In the genomic region with DNA sequence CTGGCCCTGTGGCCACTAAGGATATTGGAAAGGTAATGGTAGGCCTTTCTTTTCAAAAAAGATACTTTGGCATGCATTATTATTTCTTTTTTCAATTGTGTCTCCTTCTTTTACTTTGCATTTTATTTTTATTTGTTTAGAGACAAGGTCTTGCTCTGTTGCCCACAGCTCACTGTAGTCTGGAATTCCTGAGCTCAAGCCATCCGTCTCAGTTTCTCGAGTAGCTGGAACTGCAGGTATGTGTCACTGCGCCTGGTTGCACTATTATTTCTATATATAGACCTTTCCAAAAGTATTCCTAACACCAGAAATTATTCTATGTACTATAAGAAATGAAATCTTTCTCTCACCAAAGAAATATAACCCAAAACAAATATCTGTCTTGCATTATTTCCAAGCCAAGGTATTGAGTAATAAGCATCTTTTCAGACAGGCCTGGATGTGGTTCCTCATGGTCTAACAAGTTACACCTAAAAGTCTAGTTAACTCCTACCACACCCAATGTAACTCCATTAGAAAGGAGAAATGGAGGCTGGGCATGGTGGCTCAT, we compare ENCODE assay signal across 33 cellular contexts.
"Had no signal": no experiment of that assay in that cellular context is flagged by ENCODE, and none has a peak within 500 bp of the region (broad histone marks: within the 10 kb centered on the region; RNA-seq: fewer than 3 reads in every experiment).

No MANE protein-coding gene starts in this region.

- H3K27me3 ChIP-seq: esophagus muscularis mucosa, ovary, right atrium auricular region, upper lobe of left lung, vagina had no signal

- DNase-seq: activated CD4-positive, alpha-beta memory T cell treated with anti-CD3 and anti-CD28 coated beads for 36 hours; activated CD4-positive, alpha-beta T cell treated with anti-CD3 and anti-CD28 coated beads, Interleukin-2, amount 10 ng/mL, durations not matched to agents 24 days and 14 days; activated CD4-positive, CD25-positive, alpha-beta regulatory T cell treated with anti-CD3 and anti-CD28 coated beads, Interleukin-2, amount 50 U/mL, for 72 hours; activated CD8-positive, alpha-beta memory T cell treated with anti-CD3 and anti-CD28 coated beads, Interleukin-2, amount 50 U/mL, for 4 hours; activated gamma-delta T cell; activated naive CD4-positive, alpha-beta T cell treated with anti-CD3 and anti-CD28 coated beads, Interleukin-2, amount 10 ng/mL, durations not matched to agents 7 days and 5 days; activated naive CD8-positive, alpha-beta T cell treated with anti-CD3 and anti-CD28 coated beads, Interleukin-2, amount 10 ng/mL, durations not matched to agents 7 days and 5 days; activated T-cell treated with anti-CD3 and anti-CD28 coated beads, Interleukin-2, amount 50 U/mL, for 1 hour; amygdala; central memory CD4-positive, alpha-beta T cell; endodermal cell; glutamatergic neuron; hippocampal formation; left ventricle myocardium inferior; naive B cell; ovary; psoas muscle; stimulated activated CD4-positive, alpha-beta T cell treated with anti-CD3 and anti-CD28 coated beads, Interleukin-1b, Interleukin-23, amount 100 ng/mL, for 48 hours; stimulated activated CD4-positive, alpha-beta T cell treated with anti-CD3 and anti-CD28 coated beads, Interleukin-4, amount 100 ng/mL, for 4 hours; stimulated activated CD8-positive, alpha-beta memory T cell treated with anti-CD3 and anti-CD28 coated beads, Interleukin-4, amount 100 ng/mL, for 48 hours; stimulated activated naive CD8-positive, alpha-beta T cell treated with anti-CD3 and anti-CD28 coated beads, Interleukin-15, amount 100 ng/mL, for 72 hours; substantia nigra; SW 1271; T-helper 9 cell; upper lobe of left lung had no signal

- H3K27ac Mint-ChIP-seq: activated CD4-positive, alpha-beta memory T cell treated with anti-CD3 and anti-CD28 coated beads for 36 hours; activated CD4-positive, alpha-beta T cell treated with anti-CD3 and anti-CD28 coated beads, Interleukin-2, amount 10 ng/mL, durations not matched to agents 24 days and 14 days; activated naive CD4-positive, alpha-beta T cell treated with anti-CD3 and anti-CD28 coated beads, Interleukin-2, amount 10 ng/mL, durations not matched to agents 7 days and 5 days; activated naive CD8-positive, alpha-beta T cell treated with anti-CD3 and anti-CD28 coated beads, Interleukin-2, amount 10 ng/mL, durations not matched to agents 7 days and 5 days; dendritic cell treated with granulocyte-macrophage colony-stimulating factor and Interleukin-4, amounts not matched to agents 40 ng/mL and 50 ng/mL, for 4 days; endodermal cell; mesothelial cell of epicardium; naive B cell; stimulated activated memory B cell treated with anti-CD40 and anti-IgM and Interleukin-4, amounts not matched to agents 10 μg/mL and 1 μg/mL and 100 μg/mL, for 72 hours; stimulated activated naive CD8-positive, alpha-beta T cell treated with anti-CD3 and anti-CD28 coated beads, Interleukin-15, amount 100 ng/mL, for 72 hours; T-helper 1 cell treated with Interleukin-12 subunit alpha and Interleukin-12 subunit beta and Interleukin-4 antibody, amounts not matched to agents 30 μg/mL and 1 μg/mL, for 36 hours had no signal

- H3K9me3 ChIP-seq: esophagus muscularis mucosa, ovary, psoas muscle, upper lobe of left lung, vagina had no signal

- H3K4me1 Mint-ChIP-seq: activated CD4-positive, alpha-beta T cell treated with anti-CD3 and anti-CD28 coated beads, Interleukin-2, amount 10 ng/mL, durations not matched to agents 24 days and 14 days; activated naive CD4-positive, alpha-beta T cell treated with anti-CD3 and anti-CD28 coated beads, Interleukin-2, amount 10 ng/mL, durations not matched to agents 7 days and 5 days; activated naive CD8-positive, alpha-beta T cell treated with anti-CD3 and anti-CD28 coated beads, Interleukin-2, amount 10 ng/mL, durations not matched to agents 7 days and 5 days; endodermal cell; mesothelial cell of epicardium; naive B cell; stimulated activated memory B cell treated with anti-CD40 and anti-IgM and Interleukin-4, amounts not matched to agents 10 μg/mL and 1 μg/mL and 100 μg/mL, for 72 hours; stimulated activated naive CD8-positive, alpha-beta T cell treated with anti-CD3 and anti-CD28 coated beads, Interleukin-15, amount 100 ng/mL, for 72 hours had no signal

- H3K36me3 Mint-ChIP-seq: activated CD4-positive, alpha-beta memory T cell treated with anti-CD3 and anti-CD28 coated beads for 36 hours; activated naive CD4-positive, alpha-beta T cell treated with anti-CD3 and anti-CD28 coated beads, Interleukin-2, amount 10 ng/mL, durations not matched to agents 7 days and 5 days; activated naive CD8-positive, alpha-beta T cell treated with anti-CD3 and anti-CD28 coated beads, Interleukin-2, amount 10 ng/mL, durations not matched to agents 7 days and 5 days; mesothelial cell of epicardium; naive B cell; stimulated activated memory B cell treated with anti-CD40 and anti-IgM and Interleukin-4, amounts not matched to agents 10 μg/mL and 1 μg/mL and 100 μg/mL, for 72 hours had no signal

- H3K4me3 Mint-ChIP-seq: activated CD4-positive, alpha-beta memory T cell treated with anti-CD3 and anti-CD28 coated beads for 36 hours; activated CD4-positive, alpha-beta T cell treated with anti-CD3 and anti-CD28 coated beads, Interleukin-2, amount 10 ng/mL, durations not matched to agents 24 days and 14 days; activated naive CD4-positive, alpha-beta T cell treated with anti-CD3 and anti-CD28 coated beads, Interleukin-2, amount 10 ng/mL, durations not matched to agents 7 days and 5 days; activated naive CD8-positive, alpha-beta T cell treated with anti-CD3 and anti-CD28 coated beads, Interleukin-2, amount 10 ng/mL, durations not matched to agents 7 days and 5 days; dendritic cell treated with granulocyte-macrophage colony-stimulating factor and Interleukin-4, amounts not matched to agents 40 ng/mL and 50 ng/mL, for 4 days; endodermal cell; mesothelial cell of epicardium; naive B cell; stimulated activated memory B cell treated with anti-CD40 and anti-IgM and Interleukin-4, amounts not matched to agents 10 μg/mL and 1 μg/mL and 100 μg/mL, for 72 hours; stimulated activated naive CD8-positive, alpha-beta T cell treated with anti-CD3 and anti-CD28 coated beads, Interleukin-15, amount 100 ng/mL, for 72 hours; T-helper 1 cell treated with Interleukin-12 subunit alpha and Interleukin-12 subunit beta and Interleukin-4 antibody, amounts not matched to agents 30 μg/mL and 1 μg/mL, for 36 hours had no signal

- H3K4me1 ChIP-seq: esophagus muscularis mucosa, left ventricle myocardium inferior, psoas muscle, right atrium auricular region, upper lobe of left lung, vagina had no signal

- H3K27me3 Mint-ChIP-seq: activated CD4-positive, alpha-beta memory T cell treated with anti-CD3 and anti-CD28 coated beads for 36 hours; activated CD4-positive, alpha-beta T cell treated with anti-CD3 and anti-CD28 coated beads, Interleukin-2, amount 10 ng/mL, durations not matched to agents 24 days and 14 days; activated naive CD4-positive, alpha-beta T cell treated with anti-CD3 and anti-CD28 coated beads, Interleukin-2, amount 10 ng/mL, durations not matched to agents 7 days and 5 days; activated naive CD8-positive, alpha-beta T cell treated with anti-CD3 and anti-CD28 coated beads, Interleukin-2, amount 10 ng/mL, durations not matched to agents 7 days and 5 days; dendritic cell treated with granulocyte-macrophage colony-stimulating factor and Interleukin-4, amounts not matched to agents 40 ng/mL and 50 ng/mL, for 4 days; naive B cell; stimulated activated memory B cell treated with anti-CD40 and anti-IgM and Interleukin-4, amounts not matched to agents 10 μg/mL and 1 μg/mL and 100 μg/mL, for 72 hours; stimulated activated naive CD8-positive, alpha-beta T cell treated with anti-CD3 and anti-CD28 coated beads, Interleukin-15, amount 100 ng/mL, for 72 hours had no signal

- H3K36me3 ChIP-seq: esophagus muscularis mucosa, left ventricle myocardium inferior, ovary, right atrium auricular region, upper lobe of left lung, vagina had no signal

- H3K4me2 ChIP-seq: smooth muscle cell had no signal

- ATAC-seq: psoas muscle; stimulated activated memory B cell treated with anti-CD40 and anti-IgM and Interleukin-4, amounts not matched to agents 10 μg/mL and 1 μg/mL and 100 μg/mL, for 72 hours; stimulated activated naive CD8-positive, alpha-beta T cell treated with anti-CD3 and anti-CD28 coated beads, Interleukin-15, amount 100 ng/mL, for 72 hours had no signal

- H3K4me3 ChIP-seq: esophagus muscularis mucosa, left ventricle myocardium inferior, ovary, psoas muscle, right atrium auricular region, smooth muscle cell, upper lobe of left lung, vagina had no signal

- H3K27ac ChIP-seq: esophagus muscularis mucosa, left ventricle myocardium inferior, ovary, psoas muscle, right atrium auricular region, upper lobe of left lung, vagina had no signal
